9 cellular contexts compared by ENCODE assay signal in the genomic region with DNA sequence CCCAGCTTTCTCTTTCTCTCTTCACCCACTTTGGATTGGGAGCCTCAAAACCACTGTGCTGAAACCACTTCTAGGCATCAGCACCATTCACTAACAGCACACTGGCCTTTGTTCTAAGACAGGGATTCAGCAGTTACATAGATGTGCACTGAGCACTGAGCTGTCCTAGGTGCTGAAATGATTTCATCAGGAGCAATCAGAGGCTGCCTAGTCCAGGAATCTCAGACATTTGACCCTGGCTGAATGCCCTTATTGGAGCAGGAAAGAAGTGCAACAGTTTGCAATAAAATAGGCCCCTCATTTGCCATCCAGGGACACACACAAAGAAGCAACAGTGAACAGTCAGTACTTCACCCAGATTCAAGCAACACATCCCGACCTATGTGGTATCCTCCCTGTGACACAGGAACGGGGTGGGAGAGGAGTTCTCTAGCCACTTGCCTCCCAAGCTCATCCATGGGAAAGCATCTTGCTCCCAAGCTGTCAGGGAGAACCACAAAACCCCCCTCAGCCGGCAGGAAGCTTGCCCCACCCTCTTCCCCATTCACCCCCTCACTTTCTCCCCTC.
DNase-seq lines count a peak whose midpoint lies in the region; TF ChIP-seq lines count a peak whose summit lies in the region.
"Had no signal": no experiment of that assay in that cellular context is flagged by ENCODE, and none has a peak within 500 bp of the region (broad histone marks: within the 10 kb centered on the region; RNA-seq: fewer than 3 reads in every experiment).

No MANE protein-coding gene starts in this region.

- H3K9me3 ChIP-seq in OCI-LY7 (ENCODE audit: low read length) (no peaks in the 10 kb centered on the region), trophoblast cell (ENCODE audit: insufficient read depth, low read depth, low read length) (peaks cover 2% of the 10 kb centered on the region)

- H2AFZ ChIP-seq in OCI-LY7 (ENCODE audit: low read length): no peak overlapping the region
- H2AFZ ChIP-seq in trophoblast cell (ENCODE audit: insufficient read depth, low read length, poor library complexity): no peak overlapping the region

- no CpG with 5 or more reads among the region's 3 CpGs for WGBS in trophoblast cell (ENCODE audit: extremely low coverage, insufficient coverage, insufficient read length)

- H3K79me2 ChIP-seq in OCI-LY7 (ENCODE audit: insufficient read depth, low read depth, low read length) (no peaks in the 10 kb centered on the region), trophoblast cell (ENCODE audit: control insufficient read depth, insufficient read depth, low read length, poor library complexity) (no peaks in the 10 kb centered on the region)

- CTCF ChIA-PET in OCI-LY7 (lab: Charles Lee; ENCODE audit: unreplicated experiment): no interaction called here

- H3K36me3 ChIP-seq in OCI-LY7 (ENCODE audit: insufficient read depth, low read length) (no peaks in the 10 kb centered on the region), trophoblast cell (ENCODE audit: control insufficient read depth in 1 of 2, insufficient read depth in 2 of 2, low read length in 2 of 2) (no peaks in the 10 kb centered on the region)

- H4K20me1 ChIP-seq in OCI-LY7 (ENCODE audit: insufficient read depth, low read length): no peaks in the 10 kb centered on the region

- no peak overlapping the region for H2AK5ac ChIP-seq in trophoblast cell (ENCODE audit: low read length)

- TF ChIP-seq CTCF in OCI-LY7 (conservative IDR thresholded peaks at IDR 0.05; ENCODE audit: low read length) (no peak), epithelial cell of esophagus (IDR thresholded peaks at IDR 0.05; ENCODE audit: insufficient read depth, low read depth, low read length, missing control alignments) (no peak)

- no peak overlapping the region for H2BK5ac ChIP-seq in trophoblast cell (ENCODE audit: low read depth, low read length, poor library complexity)

- H3K4me3 ChIP-seq in OCI-LY7 (ENCODE audit: low read depth, low read length, poor library complexity, severe bottlenecking): no peak overlapping the region
- no peak overlapping the region for H3K4me3 ChIP-seq in epithelial cell of esophagus (ENCODE audit: low read length)
- no peak overlapping the region for H3K4me3 ChIP-seq in trophoblast cell (ENCODE audit: low read depth, low read length)

- no peaks in the 10 kb centered on the region for H3K27me3 ChIP-seq in trophoblast cell (ENCODE audit: insufficient read depth, low read length)

- H4K8ac ChIP-seq in trophoblast cell (ENCODE audit: low read depth, low read length): no peak overlapping the region

- H3K4ac ChIP-seq in trophoblast cell (ENCODE audit: low read depth, low read length): no peak overlapping the region

- intact Hi-C loops in OCI-LY7 (cut with micrococcal nuclease; ENCODE audit: unreplicated experiment): no loop called here

- DNase-seq in DMS53 (lab: John Stamatoyannopoulos, UW) (peak; percentile 11), DMS53 treated with DMSO at 0.1 percent for 48 hours (lab: John Stamatoyannopoulos, UW; ENCODE audit: unreplicated experiment) (no peak), OCI-LY7 (ENCODE audit: low spot score) (peak; percentile 56), epithelial cell of esophagus (ENCODE audit: low read depth) (peak; percentile 53), trophoblast cell (peak; percentile 49 to 83), NCI-H748 treated with DMSO at 0.1 percent for 48 hours (lab: John Stamatoyannopoulos, UW) (no peak), middle frontal gyrus (ENCODE audit: extremely low spot score, low spot score) (no peak)
- no peak for DNase-seq in activated CD8-positive, alpha-beta memory T cell treated with anti-CD3 and anti-CD28 coated beads, Interleukin-2, amount 50 U/mL, for 48 hours
- DNase-seq: 8988T had no signal

- no peaks in the 10 kb centered on the region for H3K4me1 ChIP-seq in OCI-LY7 (ENCODE audit: insufficient read depth, low read length, poor library complexity, severe bottlenecking)
- no peaks in the 10 kb centered on the region for H3K4me1 ChIP-seq in trophoblast cell (ENCODE audit: control insufficient read depth in 1 of 2, insufficient read depth in 2 of 2, low read length in 2 of 2)

- no peaks in the 10 kb centered on the region for H3K79me1 ChIP-seq in trophoblast cell (ENCODE audit: low read length)

- H3K9ac ChIP-seq in trophoblast cell (ENCODE audit: low read length): no peak overlapping the region

- H4K91ac ChIP-seq in trophoblast cell (ENCODE audit: low read depth, low read length): no peak overlapping the region

- POLR2A ChIA-PET in OCI-LY7 (lab: Charles Lee): no interaction called here

- H3K14ac ChIP-seq in trophoblast cell (ENCODE audit: low read length): no peak overlapping the region

- no peak overlapping the region for H2BK12ac ChIP-seq in trophoblast cell (ENCODE audit: low read length)

- no peak overlapping the region for H4K12ac ChIP-seq in trophoblast cell (ENCODE audit: low read depth, low read length)

- H3K9me2 ChIP-seq in OCI-LY7 (ENCODE audit: insufficient read depth, low read length): no peaks in the 10 kb centered on the region

- H3K23ac ChIP-seq in trophoblast cell (ENCODE audit: low read length): no peak overlapping the region

- no peak overlapping the region for H3K27ac ChIP-seq in OCI-LY7 (ENCODE audit: low read depth, low read length, poor library complexity, severe bottlenecking)
- no peak overlapping the region for H3K27ac ChIP-seq in trophoblast cell (ENCODE audit: low read depth, low read length)

- no peak overlapping the region for H3K4me2 ChIP-seq in OCI-LY7 (ENCODE audit: low read length)
- no peak overlapping the region for H3K4me2 ChIP-seq in trophoblast cell (ENCODE audit: low read length)

- no peak overlapping the region for H3K18ac ChIP-seq in trophoblast cell (ENCODE audit: low read length)

- no TSS peak for BruUV-seq in OCI-LY7 (replicated peaks; lab: Mats Ljungman, UMichigan)

- H2BK120ac ChIP-seq in trophoblast cell (ENCODE audit: insufficient read depth, low read length, poor library complexity): no peak overlapping the region

Comparison
In these comparisons a context has a peak if more than half of its experiments do, and no peak if none do; other contexts are left out.
1. DNase-seq: peak in DMS53 (single experiment), OCI-LY7 (single experiment), epithelial cell of esophagus (single experiment) and trophoblast cell (2 of 2); none in DMS53 treated with DMSO at 0.1 percent for 48 hours (single experiment), NCI-H748 treated with DMSO at 0.1 percent for 48 hours (single experiment), middle frontal gyrus (single experiment) and activated CD8-positive, alpha-beta memory T cell treated with anti-CD3 and anti-CD28 coated beads, Interleukin-2, amount 50 U/mL, for 48 hours (single experiment).